ENCODE assay signal across 8 cellular contexts in the genomic region with DNA sequence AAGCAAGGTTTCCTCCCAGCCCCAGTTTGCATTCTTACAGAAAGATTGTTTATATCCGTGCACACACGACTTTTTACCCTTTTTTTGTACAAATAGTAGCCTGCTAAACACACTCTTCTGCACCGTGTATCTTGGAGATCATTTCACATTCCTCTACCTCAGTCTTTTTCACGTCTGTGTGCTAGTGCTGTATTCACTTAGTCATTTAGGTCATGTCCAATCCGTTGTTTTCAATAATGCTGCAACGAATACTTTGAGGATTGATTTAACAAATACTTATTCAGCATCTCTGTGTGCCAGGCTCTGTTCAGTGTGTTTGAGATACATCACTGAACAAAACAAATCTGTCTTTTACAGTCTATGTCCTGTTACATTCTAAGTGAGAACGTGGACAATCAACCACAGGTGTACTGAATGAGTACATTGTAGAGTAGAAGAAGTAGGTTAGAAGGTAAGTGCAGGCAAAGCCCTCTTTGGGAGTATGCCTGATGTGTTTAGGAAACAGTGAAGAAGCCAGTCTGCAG. TPM values are rescaled to one million over a fixed set of nuclear protein-coding genes. Genes with fewer than 3 reads are reported as not detected.
DNase-seq lines count a peak whose midpoint lies in the region; ATAC-seq, FAIRE-seq and TF ChIP-seq lines count a peak whose summit lies in the region.

No MANE protein-coding gene starts in this region.

- H3K4me2 ChIP-seq in DND-41 (ENCODE audit: insufficient read depth, low read length) (peak overlapping the region; percentile 81), endothelial cell of umbilical vein (ENCODE audit: insufficient read depth, low read length) (peak overlapping the region; percentile 39)

- peaks cover 53% of the 10 kb centered on the region for H3K4me1 ChIP-seq in DND-41 (ENCODE audit: insufficient read depth, low read length)
- peaks cover 8% of the 10 kb centered on the region for H3K4me1 ChIP-seq in Panc1 (ENCODE audit: control insufficient read depth, insufficient read depth, low read length)
- H3K4me1 ChIP-seq in endothelial cell of umbilical vein (ENCODE audit: control insufficient read depth, extremely low read depth, insufficient read depth, low read length): peaks cover 10% of the 10 kb centered on the region
- peaks cover 5 to 7% (median 6%) of the 10 kb centered on the region in 3 donors for H3K4me1 ChIP-seq in pancreas

- H3K36me3 ChIP-seq in DND-41 (ENCODE audit: insufficient read depth, low read length) (peaks cover 13% of the 10 kb centered on the region), Panc1 (ENCODE audit: control insufficient read depth, insufficient read depth, low read length) (no peaks in the 10 kb centered on the region), endothelial cell of umbilical vein (ENCODE audit: control insufficient read depth in 2 of 2, extremely low read depth in 1 of 2, insufficient read depth in 2 of 2, low read length in 2 of 2) (peaks cover 0 to 11% of the 10 kb centered on the region in 2 experiments), pancreas (no peaks in the 10 kb centered on the region)

- dilution Hi-C loops in endothelial cell of umbilical vein (cut with MboI; ENCODE audit: extremely low pct_ligation_motif_present, low sequenced_read_pairs): no loop called here

- no peaks in the 10 kb centered on the region for H3K27me3 ChIP-seq in DND-41 (ENCODE audit: insufficient read depth, low read length, poor library complexity)
- H3K27me3 ChIP-seq in Panc1 (ENCODE audit: control insufficient read depth, insufficient read depth, low read length): no peaks in the 10 kb centered on the region
- no peaks in the 10 kb centered on the region for H3K27me3 ChIP-seq in endothelial cell of umbilical vein (ENCODE audit: control insufficient read depth in 2 of 2, insufficient read depth in 2 of 2, low read length in 2 of 2)
- H3K27me3 ChIP-seq in pancreas: no peaks in the 10 kb centered on the region

- CTCF ChIA-PET in Panc1 (lab: Charles Lee): no interaction called here
- CTCF ChIA-PET in endothelial cell of umbilical vein (lab: Charles Lee): interaction anchor here (0.7 to 1.0 kb wide), 2 partner anchors 15 to 56 kb away, joined by 3 to 4 read pairs; no protein-coding TSS in a partner anchor

- H3K27ac ChIP-seq in DND-41 (ENCODE audit: low read length): peak overlapping the region; percentile 51; the same call in 1 of the 2 replicates
- peak overlapping the region; percentile 71 for H3K27ac ChIP-seq in Panc1 (ENCODE audit: low read length)
- no peak overlapping the region for H3K27ac ChIP-seq in endothelial cell of umbilical vein (ENCODE audit: insufficient read depth, low read depth, low read length)
- H3K27ac ChIP-seq in pancreas: peak overlapping the region in 1 of 4 donors; percentile 69

- FAIRE-seq in endothelial cell of umbilical vein (lab: Jason Lieb, UNC): peak; percentile 42
- FAIRE-seq in pancreas (lab: Jason Lieb, UNC): no peak

- H3K79me2 ChIP-seq in DND-41 (ENCODE audit: insufficient read depth, low read length): 0 out of 2 replicates have a peak, but pooled peaks cover 3% of the 10 kb centered on the region
- H3K79me2 ChIP-seq in endothelial cell of umbilical vein (ENCODE audit: control insufficient read depth, insufficient read depth, low read length): no peaks in the 10 kb centered on the region

- H3K9me3 ChIP-seq in DND-41 (ENCODE audit: insufficient read depth, low read length, severe bottlenecking) (no peaks in the 10 kb centered on the region), Panc1 (ENCODE audit: control insufficient read depth, insufficient read depth, low read depth, low read length) (no peaks in the 10 kb centered on the region), endothelial cell of umbilical vein (replicated peaks; ENCODE audit: control insufficient read depth, insufficient read depth, low read length) (no peaks in the 10 kb centered on the region), pancreas (no peaks in the 10 kb centered on the region)

- TF ChIP-seq CTCF in DND-41 (IDR thresholded peaks at IDR 0.05; ENCODE audit: borderline replicate concordance, extremely low read depth, low read length, poor library complexity, severe bottlenecking) (no peak), Panc1 (IDR thresholded peaks at IDR 0.05) (no peak), endothelial cell of umbilical vein (IDR thresholded peaks at IDR 0.05; ENCODE audit: extremely low read depth in 1 of 2, insufficient read depth in 1 of 2, low read depth in 1 of 2, low read length in 2 of 2) (no peak), pancreas (IDR thresholded peaks at IDR 0.05) (no peak)

- DNase-seq in DND-41 (no peak), Panc1 (ENCODE audit: low read depth, low spot score) (no peak), endothelial cell of umbilical vein (ENCODE audit: low read depth, low spot score) (peak; percentile 55), pancreas (no peak), NCI-H1694 (lab: John Stamatoyannopoulos, UW) (no peak), NCI-H2171 treated with DMSO at 0.1 percent for 48 hours (lab: John Stamatoyannopoulos, UW) (no peak), SKM-1 (lab: John Stamatoyannopoulos, UW; ENCODE audit: unreplicated experiment) (no peak), 8988T (no peak)

- WGBS in pancreas, 2 donors: 3 to 4% methylated on average over 7 of the region's 7 CpGs

- intact Hi-C loops in Panc1 (cut with micrococcal nuclease; ENCODE audit: unreplicated experiment): no loop called here
- intact Hi-C loops in endothelial cell of umbilical vein (cut with micrococcal nuclease): loop anchor here (1.0 to 5.0 kb wide), 2 partner anchors 55 to 63 kb away; partner anchors contain the start of genes MAPKBP1 and SPTBN5
- intact Hi-C loops in pancreas (cut with DNase I): no loop called here

- BruUV-seq in Panc1 (replicated peaks; lab: Mats Ljungman, UMichigan) (TSS peak; percentile 56), endothelial cell of umbilical vein (replicated peaks; lab: Mats Ljungman, UMichigan) (no TSS peak)

- no peaks in the 10 kb centered on the region for H3K9me1 ChIP-seq in endothelial cell of umbilical vein (replicated peaks; ENCODE audit: control insufficient read depth, extremely low read depth, insufficient read depth, low read length)

- peak overlapping the region; percentile 85 for H2AFZ ChIP-seq in DND-41 (ENCODE audit: low read depth, low read length)
- no peak overlapping the region for H2AFZ ChIP-seq in endothelial cell of umbilical vein (ENCODE audit: low read depth, low read length)

- in situ Hi-C loops in Panc1 (cut with HindIII; ENCODE audit: low pct_unique_long_range_greater_than_20kb, low sequenced_read_pairs): no loop called here

- no peak for TF ChIP-seq POLR2A in endothelial cell of umbilical vein (IDR thresholded peaks at IDR 0.05; ENCODE audit: low read depth, low read length)

- peak overlapping the region; percentile 59 for H3K9ac ChIP-seq in DND-41 (ENCODE audit: low read depth, low read length)
- peak overlapping the region; percentile 77 for H3K9ac ChIP-seq in endothelial cell of umbilical vein (replicated peaks; ENCODE audit: extremely low read depth, insufficient read depth, low read length)

- peaks cover 8% of the 10 kb centered on the region; the same call in 1 of the 2 replicates for H4K20me1 ChIP-seq in DND-41 (ENCODE audit: insufficient read depth, low read length)
- no peaks in the 10 kb centered on the region for H4K20me1 ChIP-seq in endothelial cell of umbilical vein (replicated peaks; ENCODE audit: control insufficient read depth, extremely low read depth, insufficient read depth, low read length)

- peak overlapping the region; percentile 33 to 67; a peak in 3 of 4 replicates for H3K4me3 ChIP-seq in DND-41 (ENCODE audit: low read depth in 1 of 2, low read length in 2 of 2)
- H3K4me3 ChIP-seq in Panc1 (ENCODE audit: low read depth in 2 of 2, low read length in 2 of 2): peak overlapping the region; percentile 79 to 85
- peak overlapping the region; percentile 28 to 87 (median 73) for H3K4me3 ChIP-seq in endothelial cell of umbilical vein (replicated peaks in 1 of 3; ENCODE audit: insufficient read depth in 1 of 3, low read depth in 1 of 3, low read length in 3 of 3)
- H3K4me3 ChIP-seq in pancreas: peak overlapping the region; percentile 72 to 76 (median 76)

- POLR2A ChIA-PET in Panc1 (lab: Charles Lee): no interaction called here
- POLR2A ChIA-PET in endothelial cell of umbilical vein (lab: Charles Lee): no interaction called here

- ATAC-seq in DND-41 (ENCODE audit: insufficient read depth, low read depth) (no peak), Panc1 (no peak), pancreas (peak in 1 of 4 donors; percentile 1)

RNA-seq across cellular contexts. Expression of gene JMJD7, which starts 0.9 kb away (rescaled TPM):
- total RNA-seq in Panc1 (2021; ENCODE audit: unreplicated experiment): 13.2 TPM
- polyA plus RNA-seq in Panc1 (2012; ENCODE audit: insufficient read length): 7.0 TPM
- total RNA-seq in endothelial cell of umbilical vein: 11.4 and 15.0 TPM in 2 replicates
- 7.3 and 7.8 TPM in 2 replicates for polyA plus RNA-seq in endothelial cell of umbilical vein
- 4.2 and 5.8 TPM in 2 replicates for polyA plus RNA-seq in endothelial cell of umbilical vein (2011; cell fraction: cytosol; rRNA removed)
- 6.5 and 9.4 TPM in 2 replicates for polyA plus RNA-seq in endothelial cell of umbilical vein (2011; cell fraction: nucleus; rRNA removed)
- polyA plus RNA-seq in endothelial cell of umbilical vein (2012): 2.4 and 3.3 TPM in 2 replicates
- polyA minus RNA-seq in endothelial cell of umbilical vein: 1.8 and 3.4 TPM in 2 replicates
- 2.8 TPM for polyA minus RNA-seq in endothelial cell of umbilical vein (2011; cell fraction: cytosol; rRNA and poly(A)+ RNA removed)
- polyA minus RNA-seq in endothelial cell of umbilical vein (2011; cell fraction: nucleus; rRNA and poly(A)+ RNA removed): 1.5 TPM in 1 of 2 replicates, not detected in the other
- 10 to 100 TPM in 3 of 6 donors, 1 to 10 TPM in 3; 6.5 to 12.5 (median 9.9) TPM for total RNA-seq in pancreas
- 10 to 100 TPM; 11.2 to 16.8 TPM for polyA plus RNA-seq in pancreas

RNA-seq across cellular contexts. Expression of gene PLA2G4B, which starts 9.8 kb away (rescaled TPM):
- total RNA-seq in Panc1 (2021; ENCODE audit: unreplicated experiment) (4.7 TPM), endothelial cell of umbilical vein (4.0 and 5.6 TPM in 2 replicates), pancreas (1 to 10 TPM; 3.5 to 8.5 (median 5.3) TPM)
- polyA plus RNA-seq in Panc1 (2012; ENCODE audit: insufficient read length): 6.7 TPM
- polyA plus RNA-seq in endothelial cell of umbilical vein (3.7 and 7.9 TPM in 2 replicates), pancreas (10 to 100 TPM; 46.1 to 56.8 TPM)
- polyA plus RNA-seq in endothelial cell of umbilical vein (2011; cell fraction: cytosol; rRNA removed): 1.7 and 2.5 TPM in 2 replicates
- polyA plus RNA-seq in endothelial cell of umbilical vein (2011; cell fraction: nucleus; rRNA removed): 14.1 and 20.3 TPM in 2 replicates
- polyA plus RNA-seq in endothelial cell of umbilical vein (2012): 1.2 and 2.1 TPM in 2 replicates
- 1.4 and 2.0 TPM in 2 replicates for polyA minus RNA-seq in endothelial cell of umbilical vein
- polyA minus RNA-seq in endothelial cell of umbilical vein (2011; cell fraction: cytosol; rRNA and poly(A)+ RNA removed): not detected
- polyA minus RNA-seq in endothelial cell of umbilical vein (2011; cell fraction: nucleus; rRNA and poly(A)+ RNA removed): 3.5 and 4.1 TPM in 2 replicates

RNA-seq across cellular contexts. Expression of gene MAPKBP1, which starts 54.5 kb away (rescaled TPM):
- total RNA-seq in Panc1 (2021; ENCODE audit: unreplicated experiment) (38.4 TPM), endothelial cell of umbilical vein (49.1 and 55.8 TPM in 2 replicates), pancreas (10 to 100 TPM in 1 of 6 donors, 1 to 10 TPM in 5; 5.3 to 12.0 (median 7.2) TPM)
- 21.9 TPM for polyA plus RNA-seq in Panc1 (2012; ENCODE audit: insufficient read length)
- polyA plus RNA-seq in endothelial cell of umbilical vein (12.3 and 12.7 TPM in 2 replicates), pancreas (10 to 100 TPM in 1 of 2 donors, 1 to 10 TPM in 1; 9.3 to 19.2 TPM)
- polyA plus RNA-seq in endothelial cell of umbilical vein (2011; cell fraction: cytosol; rRNA removed): 8.6 and 9.3 TPM in 2 replicates
- polyA plus RNA-seq in endothelial cell of umbilical vein (2011; cell fraction: nucleus; rRNA removed): 70.8 and 89.9 TPM in 2 replicates
- polyA plus RNA-seq in endothelial cell of umbilical vein (2012): 15.7 and 23.1 TPM in 2 replicates
- 41.6 and 59.5 TPM in 2 replicates for polyA minus RNA-seq in endothelial cell of umbilical vein
- 3.5 TPM for polyA minus RNA-seq in endothelial cell of umbilical vein (2011; cell fraction: cytosol; rRNA and poly(A)+ RNA removed)
- 69.2 and 84.3 TPM in 2 replicates for polyA minus RNA-seq in endothelial cell of umbilical vein (2011; cell fraction: nucleus; rRNA and poly(A)+ RNA removed)
